Comparison of ENCODE assay signal across 1 cellular context in the genomic region with DNA sequence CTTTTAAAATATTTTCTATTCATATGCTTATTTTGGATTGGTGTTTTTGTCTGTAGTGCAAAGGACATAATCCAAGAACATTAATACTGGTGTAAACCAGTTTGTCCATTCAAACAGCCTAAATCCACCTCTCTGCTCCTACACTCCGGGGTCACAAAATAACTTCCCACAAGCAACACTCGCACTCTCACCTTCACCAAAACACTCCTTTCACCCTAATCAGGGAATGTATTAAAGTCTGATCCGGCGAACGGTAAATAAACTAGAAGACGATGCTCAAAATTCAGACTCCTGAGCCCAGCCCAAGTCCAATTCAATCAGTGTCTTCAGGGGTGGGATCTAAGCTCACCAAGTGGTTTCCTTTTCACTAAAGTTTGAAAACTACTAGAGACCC.
TF ChIP-seq lines count a peak whose summit lies in the region.

No MANE protein-coding gene starts in this region.

TF ChIP-seq in WTC11, 78 proteins besides CTCF, POLR2A, EP300 and RAD21 (continued from another document):
- no peak for TF ChIP-seq NFYB (CRISPR knock-in tag; conservative IDR thresholded peaks at IDR 0.05; ENCODE audit: low read depth)
- TF ChIP-seq, protein P1, sequence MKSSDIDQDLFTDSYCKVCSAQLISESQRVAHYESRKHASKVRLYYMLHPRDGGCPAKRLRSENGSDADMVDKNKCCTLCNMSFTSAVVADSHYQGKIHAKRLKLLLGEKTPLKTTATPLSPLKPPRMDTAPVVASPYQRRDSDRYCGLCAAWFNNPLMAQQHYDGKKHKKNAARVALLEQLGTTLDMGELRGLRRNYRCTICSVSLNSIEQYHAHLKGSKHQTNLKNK (CRISPR knock-in tag; IDR thresholded peaks at IDR 0.05), result no peak
- TF ChIP-seq, protein P2, sequence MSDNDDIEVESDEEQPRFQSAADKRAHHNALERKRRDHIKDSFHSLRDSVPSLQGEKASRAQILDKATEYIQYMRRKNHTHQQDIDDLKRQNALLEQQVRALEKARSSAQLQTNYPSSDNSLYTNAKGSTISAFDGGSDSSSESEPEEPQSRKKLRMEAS (CRISPR knock-in tag; IDR thresholded peaks at IDR 0.05), result no peak
- TF ChIP-seq, protein P3, sequence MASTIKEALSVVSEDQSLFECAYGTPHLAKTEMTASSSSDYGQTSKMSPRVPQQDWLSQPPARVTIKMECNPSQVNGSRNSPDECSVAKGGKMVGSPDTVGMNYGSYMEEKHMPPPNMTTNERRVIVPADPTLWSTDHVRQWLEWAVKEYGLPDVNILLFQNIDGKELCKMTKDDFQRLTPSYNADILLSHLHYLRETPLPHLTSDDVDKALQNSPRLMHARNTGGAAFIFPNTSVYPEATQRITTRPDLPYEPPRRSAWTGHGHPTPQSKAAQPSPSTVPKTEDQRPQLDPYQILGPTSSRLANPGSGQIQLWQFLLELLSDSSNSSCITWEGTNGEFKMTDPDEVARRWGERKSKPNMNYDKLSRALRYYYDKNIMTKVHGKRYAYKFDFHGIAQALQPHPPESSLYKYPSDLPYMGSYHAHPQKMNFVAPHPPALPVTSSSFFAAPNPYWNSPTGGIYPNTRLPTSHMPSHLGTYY (CRISPR knock-in tag; IDR thresholded peaks at IDR 0.05), result no peak
- TF ChIP-seq TEAD1 (CRISPR knock-in tag; IDR thresholded peaks at IDR 0.05), result no peak
- TF ChIP-seq, protein P4, sequence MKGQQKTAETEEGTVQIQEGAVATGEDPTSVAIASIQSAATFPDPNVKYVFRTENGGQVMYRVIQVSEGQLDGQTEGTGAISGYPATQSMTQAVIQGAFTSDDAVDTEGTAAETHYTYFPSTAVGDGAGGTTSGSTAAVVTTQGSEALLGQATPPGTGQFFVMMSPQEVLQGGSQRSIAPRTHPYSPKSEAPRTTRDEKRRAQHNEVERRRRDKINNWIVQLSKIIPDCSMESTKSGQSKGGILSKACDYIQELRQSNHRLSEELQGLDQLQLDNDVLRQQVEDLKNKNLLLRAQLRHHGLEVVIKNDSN (CRISPR knock-in tag; IDR thresholded peaks at IDR 0.05), result no peak
- TF ChIP-seq, protein P5, sequence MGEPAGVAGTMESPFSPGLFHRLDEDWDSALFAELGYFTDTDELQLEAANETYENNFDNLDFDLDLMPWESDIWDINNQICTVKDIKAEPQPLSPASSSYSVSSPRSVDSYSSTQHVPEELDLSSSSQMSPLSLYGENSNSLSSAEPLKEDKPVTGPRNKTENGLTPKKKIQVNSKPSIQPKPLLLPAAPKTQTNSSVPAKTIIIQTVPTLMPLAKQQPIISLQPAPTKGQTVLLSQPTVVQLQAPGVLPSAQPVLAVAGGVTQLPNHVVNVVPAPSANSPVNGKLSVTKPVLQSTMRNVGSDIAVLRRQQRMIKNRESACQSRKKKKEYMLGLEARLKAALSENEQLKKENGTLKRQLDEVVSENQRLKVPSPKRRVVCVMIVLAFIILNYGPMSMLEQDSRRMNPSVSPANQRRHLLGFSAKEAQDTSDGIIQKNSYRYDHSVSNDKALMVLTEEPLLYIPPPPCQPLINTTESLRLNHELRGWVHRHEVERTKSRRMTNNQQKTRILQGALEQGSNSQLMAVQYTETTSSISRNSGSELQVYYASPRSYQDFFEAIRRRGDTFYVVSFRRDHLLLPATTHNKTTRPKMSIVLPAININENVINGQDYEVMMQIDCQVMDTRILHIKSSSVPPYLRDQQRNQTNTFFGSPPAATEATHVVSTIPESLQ (CRISPR knock-in tag; IDR thresholded peaks at IDR 0.05), result no peak
- TF ChIP-seq, protein P6, sequence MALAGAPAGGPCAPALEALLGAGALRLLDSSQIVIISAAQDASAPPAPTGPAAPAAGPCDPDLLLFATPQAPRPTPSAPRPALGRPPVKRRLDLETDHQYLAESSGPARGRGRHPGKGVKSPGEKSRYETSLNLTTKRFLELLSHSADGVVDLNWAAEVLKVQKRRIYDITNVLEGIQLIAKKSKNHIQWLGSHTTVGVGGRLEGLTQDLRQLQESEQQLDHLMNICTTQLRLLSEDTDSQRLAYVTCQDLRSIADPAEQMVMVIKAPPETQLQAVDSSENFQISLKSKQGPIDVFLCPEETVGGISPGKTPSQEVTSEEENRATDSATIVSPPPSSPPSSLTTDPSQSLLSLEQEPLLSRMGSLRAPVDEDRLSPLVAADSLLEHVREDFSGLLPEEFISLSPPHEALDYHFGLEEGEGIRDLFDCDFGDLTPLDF (CRISPR knock-in tag; IDR thresholded peaks at IDR 0.05), result no peak
